ENCODE assay signal across 15 cellular contexts in the genomic region with DNA sequence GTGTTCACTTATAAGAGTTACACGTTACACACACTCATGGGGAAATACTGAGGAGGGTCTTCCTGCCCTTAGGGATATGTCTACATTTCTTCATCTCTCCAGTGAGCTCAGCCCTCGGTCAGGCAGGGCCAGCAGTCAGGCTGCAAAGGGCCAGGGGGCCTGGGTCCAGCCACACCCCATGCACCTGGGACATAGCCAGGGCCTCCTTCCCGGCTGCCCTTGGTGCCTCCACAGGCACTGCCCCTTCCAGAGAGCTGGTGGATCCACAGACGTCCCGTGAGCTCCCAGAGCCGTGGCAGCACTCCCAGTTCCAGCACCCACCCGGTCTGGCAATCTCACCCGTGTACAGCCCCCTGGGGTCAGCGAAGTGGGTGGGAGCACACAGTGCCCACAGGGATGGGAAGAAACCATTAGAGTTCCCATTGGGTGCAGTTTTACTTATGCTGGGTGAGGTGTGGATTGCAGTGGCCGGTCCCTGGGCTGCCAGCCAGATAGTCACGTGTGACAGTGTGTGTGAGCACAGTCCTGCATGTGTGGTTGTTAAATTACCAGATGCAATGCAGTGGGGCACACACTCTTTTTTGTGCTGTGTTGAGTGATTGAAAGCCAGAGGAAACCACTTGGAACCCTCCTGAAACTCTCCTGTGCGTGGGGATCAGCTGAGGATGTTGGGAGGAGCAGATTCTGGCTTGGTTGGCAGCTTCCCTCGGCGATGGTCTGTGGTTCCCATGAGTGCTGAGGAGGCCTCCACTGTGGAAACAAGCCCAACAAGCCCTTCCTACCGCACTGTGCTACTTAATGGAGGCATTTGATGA.
DNase-seq lines count a peak whose midpoint lies in the region; ATAC-seq and TF ChIP-seq lines count a peak whose summit lies in the region.
"Had no signal": no experiment of that assay in that cellular context is flagged by ENCODE, and none has a peak within 500 bp of the region (broad histone marks: within the 10 kb centered on the region; RNA-seq: fewer than 3 reads in every experiment).

No MANE protein-coding gene starts in this region.

- no peak for TF ChIP-seq CTCF in astrocyte of the spinal cord (IDR thresholded peaks at IDR 0.05; ENCODE audit: low read depth, low read length)

- H3K9me2 ChIP-seq in Karpas-422 (replicated peaks; ENCODE audit: insufficient read depth, low read length), result no peaks in the 10 kb centered on the region

- H2AFZ ChIP-seq in Karpas-422 (ENCODE audit: low read length), result no peak overlapping the region

- H3K4me1 Mint-ChIP-seq in stimulated activated memory B cell treated with anti-CD40 and anti-IgM and Interleukin-4, amounts not matched to agents 10 μg/mL and 1 μg/mL and 100 μg/mL, for 72 hours, result no peaks in the 10 kb centered on the region
- H3K4me1 Mint-ChIP-seq in T-helper 17 cell, result peaks cover 6% of the 10 kb centered on the region
- H3K4me1 Mint-ChIP-seq: natural killer cell had no signal

- no peak overlapping the region for H3K9ac ChIP-seq in Karpas-422 (ENCODE audit: low read length)

- H3K4me3 ChIP-seq in astrocyte of the spinal cord (ENCODE audit: low read depth, low read length) (no peak overlapping the region), Karpas-422 (ENCODE audit: low read length) (no peak overlapping the region)

- no peaks in the 10 kb centered on the region for H3K9me3 ChIP-seq in Karpas-422 (ENCODE audit: low read length)
- no peaks in the 10 kb centered on the region for H3K9me3 ChIP-seq in T-helper 17 cell (ENCODE audit: control insufficient read depth, low read length, poor library complexity, severe bottlenecking)

- no peak overlapping the region for H3K4me3 Mint-ChIP-seq in stimulated activated memory B cell treated with anti-CD40 and anti-IgM and Interleukin-4, amounts not matched to agents 10 μg/mL and 1 μg/mL and 100 μg/mL, for 72 hours
- no peak overlapping the region for H3K4me3 Mint-ChIP-seq in T-helper 17 cell
- H3K4me3 Mint-ChIP-seq: natural killer cell had no signal

- H3K36me3 Mint-ChIP-seq in stimulated activated memory B cell treated with anti-CD40 and anti-IgM and Interleukin-4, amounts not matched to agents 10 μg/mL and 1 μg/mL and 100 μg/mL, for 72 hours, result no peaks in the 10 kb centered on the region
- H3K36me3 Mint-ChIP-seq in T-helper 17 cell (ENCODE audit: low read depth), result peaks cover 9% of the 10 kb centered on the region
- H3K36me3 Mint-ChIP-seq: natural killer cell had no signal

- intact Hi-C loops in left cardiac atrium (cut with DNase I), result no loop called here

- no peak overlapping the region for H3K27ac ChIP-seq in Karpas-422 (ENCODE audit: low read length)
- H3K27ac ChIP-seq: 22Rv1 had no signal

- ATAC-seq in left cardiac atrium, result peak; percentile 51 to 82
- no peak for ATAC-seq in stimulated activated memory B cell treated with anti-CD40 and anti-IgM and Interleukin-4, amounts not matched to agents 10 μg/mL and 1 μg/mL and 100 μg/mL, for 72 hours
- ATAC-seq in T-helper 17 cell, result no peak
- ATAC-seq: natural killer cell, PC-3 had no signal

- no peak overlapping the region for H3K4me2 ChIP-seq in Karpas-422 (ENCODE audit: low read depth, low read length, poor library complexity, severe bottlenecking)

- no peak overlapping the region for H3K27ac Mint-ChIP-seq in stimulated activated memory B cell treated with anti-CD40 and anti-IgM and Interleukin-4, amounts not matched to agents 10 μg/mL and 1 μg/mL and 100 μg/mL, for 72 hours
- no peak overlapping the region for H3K27ac Mint-ChIP-seq in T-helper 17 cell
- H3K27ac Mint-ChIP-seq: natural killer cell had no signal

- peak; percentile 11 for DNase-seq in DMS 273 (lab: John Stamatoyannopoulos, UW; ENCODE audit: unreplicated experiment)
- DNase-seq in DMS 273 treated with DMSO at 0.1 percent for 48 hours (lab: John Stamatoyannopoulos, UW), result no peak
- DNase-seq in astrocyte of the spinal cord (ENCODE audit: low read depth, low spot score), result peak; percentile 11
- peak; percentile 60 for DNase-seq in left cardiac atrium
- peak; percentile 35 for DNase-seq in stromal cell of bone marrow (ENCODE audit: low read depth)
- DNase-seq in Karpas-422, result no peak
- no peak for DNase-seq in T-helper 17 cell
- DNase-seq: activated CD4-positive, alpha-beta T cell treated with anti-CD3 and anti-CD28 coated beads, Interleukin-2, amount 50 U/mL, for 1 hour; natural killer cell; NCI-H1048; NCI-H446; PC-3; T-helper 2 cell had no signal

- H3K27me3 Mint-ChIP-seq in stimulated activated memory B cell treated with anti-CD40 and anti-IgM and Interleukin-4, amounts not matched to agents 10 μg/mL and 1 μg/mL and 100 μg/mL, for 72 hours, result peaks cover 12% of the 10 kb centered on the region
- peaks cover 5% of the 10 kb centered on the region for H3K27me3 Mint-ChIP-seq in T-helper 17 cell

- H4K20me1 ChIP-seq in Karpas-422 (ENCODE audit: insufficient read depth, low read depth, low read length), result no peaks in the 10 kb centered on the region

- in situ Hi-C loops in astrocyte of the spinal cord (cut with HindIII; ENCODE audit: low sequenced_read_pairs), result no loop called here

- H3K9me3 Mint-ChIP-seq in stimulated activated memory B cell treated with anti-CD40 and anti-IgM and Interleukin-4, amounts not matched to agents 10 μg/mL and 1 μg/mL and 100 μg/mL, for 72 hours, result no peaks in the 10 kb centered on the region
- H3K9me3 Mint-ChIP-seq: natural killer cell had no signal

- no peaks in the 10 kb centered on the region for H3K36me3 ChIP-seq in Karpas-422 (ENCODE audit: insufficient read depth, low read length)

- no peaks in the 10 kb centered on the region for H3K27me3 ChIP-seq in Karpas-422 (ENCODE audit: low read length)

- H3K4me1 ChIP-seq in Karpas-422 (ENCODE audit: low read length), result no peaks in the 10 kb centered on the region

- no peaks in the 10 kb centered on the region for H3K79me2 ChIP-seq in Karpas-422 (ENCODE audit: low read length)

Comparison
In these comparisons a context has a peak if more than half of its experiments do, and no peak if none do; other contexts are left out.
1. DNase-seq: peak in DMS 273 (single experiment), astrocyte of the spinal cord (single experiment), left cardiac atrium (single experiment) and stromal cell of bone marrow (single experiment); none in DMS 273 treated with DMSO at 0.1 percent for 48 hours (single experiment), Karpas-422 (single experiment) and T-helper 17 cell (0 of 3).
2. ATAC-seq: peak in left cardiac atrium (2 of 2); none in stimulated activated memory B cell treated with anti-CD40 and anti-IgM and Interleukin-4, amounts not matched to agents 10 μg/mL and 1 μg/mL and 100 μg/mL, for 72 hours (single experiment) and T-helper 17 cell (single experiment).